In the genomic region with DNA sequence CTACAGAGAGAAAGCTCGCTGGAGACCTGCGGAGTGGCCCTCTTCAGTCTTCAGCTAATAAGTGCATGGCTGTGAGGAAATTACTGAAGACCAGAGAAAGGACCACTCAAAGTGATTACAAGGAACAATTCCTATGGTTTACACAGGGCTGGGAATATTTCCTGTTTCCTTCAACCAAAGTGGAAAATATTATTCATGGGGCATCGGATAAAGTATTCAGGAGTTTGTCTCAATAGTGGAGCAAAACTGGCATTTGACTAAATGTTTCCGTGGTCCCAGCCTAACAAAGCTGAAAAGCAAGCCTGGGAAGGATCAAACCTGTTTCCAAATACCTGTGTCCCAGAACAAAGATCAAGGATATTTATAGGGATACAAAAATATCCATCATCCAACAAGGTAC, we compare ENCODE assay signal across 9 cellular contexts. TPM values are rescaled to one million over a fixed set of nuclear protein-coding genes. Genes with fewer than 3 reads are reported as not detected.
"Had no signal": no experiment of that assay in that cellular context is flagged by ENCODE, and none has a peak within 500 bp of the region (broad histone marks: within the 10 kb centered on the region; RNA-seq: fewer than 3 reads in every experiment).

No MANE protein-coding gene starts in this region.

- H3K4me3 ChIP-seq: GM23248 had no signal

- DNase-seq: GM23248, H9, HCEC 1CT had no signal

- ATAC-seq: HepG2 had no signal

- H3K27ac Mint-ChIP-seq: H9, IgD-negative memory B cell had no signal

- H2AFZ ChIP-seq: GM23248 had no signal

- H3K27ac ChIP-seq: GM23248, HL-60 had no signal

- H3K4me3 Mint-ChIP-seq: H9, IgD-negative memory B cell had no signal

- H3K9ac ChIP-seq: GM23248 had no signal

- FAIRE-seq: H54, HepG2 had no signal

RNA-seq across cellular contexts. Expression of a gene that starts 32.0 kb away (rescaled TPM):
- total RNA-seq: H1, H9, HepG2, HT1080 had no signal
- polyA plus RNA-seq: HepG2, IgD-negative memory B cell had no signal
